8 cellular contexts compared by ENCODE assay signal in genomic region chr1:10074059-10074854, GRCh38. TPM values are rescaled to one million over a fixed set of nuclear protein-coding genes. Genes with fewer than 3 reads are reported as not detected.
DNase-seq lines count a peak whose midpoint lies in the region; TF ChIP-seq lines count a peak whose summit lies in the region.

No MANE protein-coding gene starts in this region.

- TF ChIP-seq POLR2A in suprapubic skin (IDR thresholded peaks at IDR 0.05), result no peak

- H3K4me1 Mint-ChIP-seq in activated CD4-positive, alpha-beta memory T cell treated with anti-CD3 and anti-CD28 coated beads for 36 hours (ENCODE audit: low read depth), result peaks cover 15% of the 10 kb centered on the region

- H3K9me3 ChIP-seq in suprapubic skin, result no peaks in the 10 kb centered on the region

- POLR2A ChIA-PET in activated CD4-positive, alpha-beta memory T cell treated with anti-CD3 and anti-CD28 coated beads for 36 hours (lab: Charles Lee), result no interaction called here

- H3K27ac ChIP-seq in epithelial cell of prostate, result peak overlapping the region; percentile 63
- H3K27ac ChIP-seq in suprapubic skin, result peak overlapping the region; percentile 44

- H3K36me3 Mint-ChIP-seq in activated CD4-positive, alpha-beta memory T cell treated with anti-CD3 and anti-CD28 coated beads for 36 hours, result peaks cover 14% of the 10 kb centered on the region

- no peak overlapping the region for H3K27ac Mint-ChIP-seq in activated CD4-positive, alpha-beta memory T cell treated with anti-CD3 and anti-CD28 coated beads for 36 hours

- intact Hi-C loops in activated CD4-positive, alpha-beta memory T cell treated with anti-CD3 and anti-CD28 coated beads for 36 hours (cut with micrococcal nuclease), result no loop called here

- no peak overlapping the region for H3K4me3 ChIP-seq in Jurkat, Clone E6-1 (ENCODE audit: low read length)
- H3K4me3 ChIP-seq in suprapubic skin, result no peak overlapping the region

- no peaks in the 10 kb centered on the region for H3K27me3 ChIP-seq in suprapubic skin

- H3K27me3 Mint-ChIP-seq in activated CD4-positive, alpha-beta memory T cell treated with anti-CD3 and anti-CD28 coated beads for 36 hours, result no peaks in the 10 kb centered on the region

- DNase-seq in EL, result peak; percentile 95
- DNase-seq in Jurkat, Clone E6-1 (ENCODE audit: low read depth, low spot score), result peak; percentile 12
- DNase-seq in activated CD4-positive, alpha-beta memory T cell treated with anti-CD3 and anti-CD28 coated beads for 36 hours, result peak; percentile 88
- DNase-seq in epithelial cell of prostate (ENCODE audit: low read depth, low spot score), result peak; percentile 79
- DNase-seq in nucleus accumbens (lab: John Stamatoyannopoulos, UW), result peak in 33 of 56 donors; percentile 7 to 74 (median 36)
- no peak for DNase-seq in suprapubic skin (ENCODE audit: low spot score in 2 of 2)
- DNase-seq in NCI-H345 treated with DMSO at 0.1 percent for 48 hours (lab: John Stamatoyannopoulos, UW; ENCODE audit: unreplicated experiment), result no peak
- DNase-seq in NCI-H146 treated with DMSO at 0.1 percent for 48 hours (lab: John Stamatoyannopoulos, UW; ENCODE audit: unreplicated experiment), result no peak

- no peak overlapping the region for H3K4me3 Mint-ChIP-seq in activated CD4-positive, alpha-beta memory T cell treated with anti-CD3 and anti-CD28 coated beads for 36 hours

- H3K4me1 ChIP-seq in suprapubic skin, result peaks cover 45% of the 10 kb centered on the region

- CTCF ChIA-PET in activated CD4-positive, alpha-beta memory T cell treated with anti-CD3 and anti-CD28 coated beads for 36 hours (lab: Charles Lee), result no interaction called here

- TF ChIP-seq CTCF in suprapubic skin (IDR thresholded peaks at IDR 0.05), result no peak

- WGBS in suprapubic skin, result 43% methylated on average over 5 of the region's 5 CpGs

- H3K36me3 ChIP-seq in suprapubic skin, result no peaks in the 10 kb centered on the region

- no peaks in the 10 kb centered on the region for H3K9me3 Mint-ChIP-seq in activated CD4-positive, alpha-beta memory T cell treated with anti-CD3 and anti-CD28 coated beads for 36 hours

- TF ChIP-seq EP300 in suprapubic skin (IDR thresholded peaks at IDR 0.05), result no peak

RNA-seq across cellular contexts. Expression of gene UBE4B, which starts 41.5 kb away (rescaled TPM):
- polyA plus RNA-seq in Jurkat, Clone E6-1 (2012; ENCODE audit: insufficient read depth, insufficient read length), result 27.3 TPM
- 10 to 100 TPM; 24.3 to 25.3 TPM for total RNA-seq in activated CD4-positive, alpha-beta memory T cell treated with anti-CD3 and anti-CD28 coated beads for 36 hours
- total RNA-seq in suprapubic skin, result 100 to 1,000 TPM in 2 of 4 donors, 10 to 100 TPM in 2; 65.6 to 145 (median 96.5) TPM

Comparison
In these comparisons a context has a peak if more than half of its experiments do, and no peak if none do; other contexts are left out.
1. DNase-seq: peak in EL (single experiment), Jurkat, Clone E6-1 (single experiment), activated CD4-positive, alpha-beta memory T cell treated with anti-CD3 and anti-CD28 coated beads for 36 hours (single experiment), epithelial cell of prostate (single experiment) and nucleus accumbens (33 of 56); none in suprapubic skin (0 of 2), NCI-H345 treated with DMSO at 0.1 percent for 48 hours (single experiment) and NCI-H146 treated with DMSO at 0.1 percent for 48 hours (single experiment).